ENCODE assay signal across 8 cellular contexts in genomic region chr11:35619030-35619753, GRCh38. TPM values are rescaled to one million over a fixed set of nuclear protein-coding genes. Genes with fewer than 3 reads are reported as not detected.
DNase-seq lines count a peak whose midpoint lies in the region; ATAC-seq and TF ChIP-seq lines count a peak whose summit lies in the region.

No MANE protein-coding gene starts in this region.

- H3K27me3 ChIP-seq in KMS-11 (ENCODE audit: insufficient read depth, low read depth), result no peaks in the 10 kb centered on the region

- peak; percentile 33 for ATAC-seq in GM21723 (IDR thresholded peaks at IDR 0.05; ENCODE audit: unreplicated experiment)

- peak overlapping the region; percentile 87 for H3K4me2 ChIP-seq in KMS-11

- peaks cover 7% of the 10 kb centered on the region for H3K4me1 Mint-ChIP-seq in activated T-helper 1 cell treated with anti-CD3 and anti-CD28 coated beads, Interleukin-12 subunit alpha, Interleukin-12 subunit beta, Interleukin-2, Interleukin-4 antibody, amounts not matched to agents 30 ng/mL and 10 ng/mL and 1 ng/mL, durations not matched to agents 14 hours and 24 hours and 36 hours (ENCODE audit: low read depth)
- H3K4me1 Mint-ChIP-seq in osteocyte (ENCODE audit: unreplicated experiment), result peaks cover 57% of the 10 kb centered on the region

- intact Hi-C loops in activated T-helper 1 cell treated with anti-CD3 and anti-CD28 coated beads, Interleukin-12 subunit alpha, Interleukin-12 subunit beta, Interleukin-2, Interleukin-4 antibody, amounts not matched to agents 30 ng/mL and 10 ng/mL and 1 ng/mL, durations not matched to agents 14 hours and 24 hours and 36 hours (cut with micrococcal nuclease), result loop anchor here (5.0 kb wide), 3 partner anchors 323 to 873 kb away; partner anchors contain the start of gene LDLRAD3

- H3K27me3 Mint-ChIP-seq in activated T-helper 1 cell treated with anti-CD3 and anti-CD28 coated beads, Interleukin-12 subunit alpha, Interleukin-12 subunit beta, Interleukin-2, Interleukin-4 antibody, amounts not matched to agents 30 ng/mL and 10 ng/mL and 1 ng/mL, durations not matched to agents 14 hours and 24 hours and 36 hours (ENCODE audit: insufficient read depth), result peaks cover 57% of the 10 kb centered on the region
- H3K27me3 Mint-ChIP-seq in osteocyte (ENCODE audit: unreplicated experiment), result no peaks in the 10 kb centered on the region

- H3K4me3 Mint-ChIP-seq in activated T-helper 1 cell treated with anti-CD3 and anti-CD28 coated beads, Interleukin-12 subunit alpha, Interleukin-12 subunit beta, Interleukin-2, Interleukin-4 antibody, amounts not matched to agents 30 ng/mL and 10 ng/mL and 1 ng/mL, durations not matched to agents 14 hours and 24 hours and 36 hours, result peak overlapping the region; percentile 7
- H3K4me3 Mint-ChIP-seq in osteocyte (ENCODE audit: unreplicated experiment), result peak overlapping the region; percentile 81

- H3K36me3 Mint-ChIP-seq in activated T-helper 1 cell treated with anti-CD3 and anti-CD28 coated beads, Interleukin-12 subunit alpha, Interleukin-12 subunit beta, Interleukin-2, Interleukin-4 antibody, amounts not matched to agents 30 ng/mL and 10 ng/mL and 1 ng/mL, durations not matched to agents 14 hours and 24 hours and 36 hours (ENCODE audit: low read depth), result no peaks in the 10 kb centered on the region
- no peaks in the 10 kb centered on the region for H3K36me3 Mint-ChIP-seq in osteocyte (ENCODE audit: unreplicated experiment)

- DNase-seq in NCI-H1417 (lab: John Stamatoyannopoulos, UW) (peak; percentile 40 to 85 (median 83)), NCI-H1417 treated with DMSO at 0.1 percent for 48 hours (lab: John Stamatoyannopoulos, UW) (no peak), germinal center (ENCODE audit: low spot score) (peak; percentile 24), osteocyte (ENCODE audit: extremely low spot score, unreplicated experiment) (peak; percentile 85)
- no peak for DNase-seq in activated T-helper 1 cell treated with anti-CD3 and anti-CD28 coated beads, Interleukin-12 subunit alpha, Interleukin-12 subunit beta, Interleukin-2, Interleukin-4 antibody, amounts not matched to agents 30 ng/mL and 10 ng/mL and 1 ng/mL, durations not matched to agents 14 hours and 24 hours and 36 hours (ENCODE audit: low spot score)
- no peak for DNase-seq in activated CD4-positive, CD25-positive, alpha-beta regulatory T cell (lab: John Stamatoyannopoulos, UW)

- no peaks in the 10 kb centered on the region for H4K20me1 ChIP-seq in KMS-11 (ENCODE audit: insufficient read depth)

- H3K4me3 ChIP-seq in KMS-11 (IDR thresholded peaks at IDR 0.05; ENCODE audit: insufficient read depth, low read depth, low read length), result no peak overlapping the region

- H3K27ac ChIP-seq in KMS-11, result peak overlapping the region; percentile 79

- peaks cover 22% of the 10 kb centered on the region; the same call in 1 of the 2 replicates for H3K79me2 ChIP-seq in KMS-11 (ENCODE audit: insufficient read depth, low read depth)

- H3K9ac ChIP-seq in KMS-11, result peak overlapping the region; percentile 91

- TF ChIP-seq CTCF in KMS-11 (conservative IDR thresholded peaks at IDR 0.05; ENCODE audit: low read depth, low read length), result no peak
- TF ChIP-seq CTCF in osteocyte (IDR thresholded peaks at IDR 0.05), result no peak

- peak overlapping the region; percentile 63 for H2AFZ ChIP-seq in KMS-11 (ENCODE audit: low read depth)

- peaks cover 52% of the 10 kb centered on the region for H3K4me1 ChIP-seq in KMS-11 (ENCODE audit: low read depth, poor library complexity, severe bottlenecking)

- no peak overlapping the region for H3K27ac Mint-ChIP-seq in activated T-helper 1 cell treated with anti-CD3 and anti-CD28 coated beads, Interleukin-12 subunit alpha, Interleukin-12 subunit beta, Interleukin-2, Interleukin-4 antibody, amounts not matched to agents 30 ng/mL and 10 ng/mL and 1 ng/mL, durations not matched to agents 14 hours and 24 hours and 36 hours
- H3K27ac Mint-ChIP-seq in osteocyte (ENCODE audit: unreplicated experiment), result peak overlapping the region; percentile 80

- no peaks in the 10 kb centered on the region for H3K36me3 ChIP-seq in KMS-11 (ENCODE audit: insufficient read depth)

- no peaks in the 10 kb centered on the region for H3K9me3 Mint-ChIP-seq in activated T-helper 1 cell treated with anti-CD3 and anti-CD28 coated beads, Interleukin-12 subunit alpha, Interleukin-12 subunit beta, Interleukin-2, Interleukin-4 antibody, amounts not matched to agents 30 ng/mL and 10 ng/mL and 1 ng/mL, durations not matched to agents 14 hours and 24 hours and 36 hours
- H3K9me3 Mint-ChIP-seq in osteocyte (ENCODE audit: unreplicated experiment), result no peaks in the 10 kb centered on the region

RNA-seq across cellular contexts. Expression of gene FJX1, which starts 0.9 kb away (rescaled TPM):
- total RNA-seq in activated T-helper 1 cell treated with anti-CD3 and anti-CD28 coated beads, Interleukin-12 subunit alpha, Interleukin-12 subunit beta, Interleukin-2, Interleukin-4 antibody, amounts not matched to agents 30 ng/mL and 10 ng/mL and 1 ng/mL, durations not matched to agents 14 hours and 24 hours and 36 hours, result 0.34 and 0.73 TPM in 2 replicates
- 20.2 and 21.6 TPM in 2 replicates for total RNA-seq in osteocyte

RNA-seq across cellular contexts. Expression of gene TRIM44, which starts 43.4 kb away (rescaled TPM):
- total RNA-seq in activated T-helper 1 cell treated with anti-CD3 and anti-CD28 coated beads, Interleukin-12 subunit alpha, Interleukin-12 subunit beta, Interleukin-2, Interleukin-4 antibody, amounts not matched to agents 30 ng/mL and 10 ng/mL and 1 ng/mL, durations not matched to agents 14 hours and 24 hours and 36 hours, result 24.3 and 27.6 TPM in 2 replicates
- total RNA-seq in osteocyte, result 73.5 and 79.9 TPM in 2 replicates

Comparison
In these comparisons a context has a peak if more than half of its experiments do, and no peak if none do; other contexts are left out.
1. DNase-seq: peak in NCI-H1417 (3 of 3), germinal center (single experiment) and osteocyte (single experiment); none in NCI-H1417 treated with DMSO at 0.1 percent for 48 hours (single experiment), activated T-helper 1 cell treated with anti-CD3 and anti-CD28 coated beads, Interleukin-12 subunit alpha, Interleukin-12 subunit beta, Interleukin-2, Interleukin-4 antibody, amounts not matched to agents 30 ng/mL and 10 ng/mL and 1 ng/mL, durations not matched to agents 14 hours and 24 hours and 36 hours (single experiment) and activated CD4-positive, CD25-positive, alpha-beta regulatory T cell (0 of 4).
2. RNA of gene FJX1, which starts 0.9 kb away (total RNA-seq): 20.2 to 21.6 TPM in osteocyte; 0.34 to 0.73 TPM in activated T-helper 1 cell treated with anti-CD3 and anti-CD28 coated beads, Interleukin-12 subunit alpha, Interleukin-12 subunit beta, Interleukin-2, Interleukin-4 antibody, amounts not matched to agents 30 ng/mL and 10 ng/mL and 1 ng/mL, durations not matched to agents 14 hours and 24 hours and 36 hours; every median in the first group is over 10 times any median in the second.